In the genomic region with DNA sequence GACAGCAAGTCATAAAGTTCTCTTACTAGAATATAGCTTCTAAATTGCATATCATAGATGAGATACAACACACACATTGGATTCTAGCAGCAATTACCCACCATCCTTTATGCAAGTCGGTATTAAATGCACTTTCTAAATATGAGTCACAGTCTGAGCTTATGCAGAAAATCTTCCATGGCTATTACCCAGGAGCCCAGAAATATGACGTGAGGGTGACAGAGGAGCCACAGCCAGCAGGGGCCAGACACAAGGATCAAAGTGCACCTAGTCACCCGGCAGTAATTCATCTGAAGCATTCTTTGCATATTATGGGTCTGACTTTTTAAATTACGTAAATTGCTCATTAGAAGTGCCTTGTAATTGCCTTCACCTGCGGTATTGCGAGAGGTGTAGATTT, we compare ENCODE assay signal across 12 cellular contexts.
DNase-seq lines count a peak whose midpoint lies in the region; ATAC-seq and TF ChIP-seq lines count a peak whose summit lies in the region.
"Had no signal": no experiment of that assay in that cellular context is flagged by ENCODE, and none has a peak within 500 bp of the region (broad histone marks: within the 10 kb centered on the region; RNA-seq: fewer than 3 reads in every experiment).

No MANE protein-coding gene starts in this region.

- POLR2A ChIA-PET in Caco-2 (lab: Charles Lee): interaction anchor here (0.6 kb wide), 1 partner anchor 20 kb away, joined by 3 read pairs; no protein-coding TSS in a partner anchor
- POLR2A ChIA-PET in naive thymus-derived CD4-positive, alpha-beta T cell (lab: Charles Lee): no interaction called here

- no peaks in the 10 kb centered on the region for H3K4me1 Mint-ChIP-seq in Caco-2 (ENCODE audit: low read depth, unreplicated experiment)
- no peaks in the 10 kb centered on the region for H3K4me1 Mint-ChIP-seq in natural killer cell
- H3K4me1 Mint-ChIP-seq in naive thymus-derived CD4-positive, alpha-beta T cell: no peaks in the 10 kb centered on the region

- no peaks in the 10 kb centered on the region for H3K9me3 ChIP-seq in Caco-2
- H3K9me3 ChIP-seq in MG63: peaks cover 27% of the 10 kb centered on the region
- H3K9me3 ChIP-seq in colonic mucosa: no peaks in the 10 kb centered on the region
- H3K9me3 ChIP-seq in mucosa of descending colon: peaks cover 4% of the 10 kb centered on the region
- H3K9me3 ChIP-seq in naive thymus-derived CD4-positive, alpha-beta T cell (ENCODE audit: control insufficient read depth in 2 of 3, low read length in 3 of 3): no peaks in the 10 kb centered on the region
- H3K9me3 ChIP-seq: neutrophil had no signal

- no peaks in the 10 kb centered on the region for H3K36me3 ChIP-seq in Caco-2 (ENCODE audit: control insufficient read depth, insufficient read depth, low read length)
- H3K36me3 ChIP-seq in MG63: no peaks in the 10 kb centered on the region; the same call in 1 of the 2 replicates
- H3K36me3 ChIP-seq in colonic mucosa: no peaks in the 10 kb centered on the region
- H3K36me3 ChIP-seq in mucosa of descending colon (ENCODE audit: low read depth): no peaks in the 10 kb centered on the region
- no peaks in the 10 kb centered on the region for H3K36me3 ChIP-seq in naive thymus-derived CD4-positive, alpha-beta T cell (ENCODE audit: control insufficient read depth in 2 of 3, insufficient read depth in 3 of 3, low read length in 3 of 3)
- H3K36me3 ChIP-seq: heart right ventricle, neutrophil had no signal

- H3K4me3 ChIP-seq in Caco-2 (ENCODE audit: low read depth, low read length): no peak overlapping the region
- no peak overlapping the region for H3K4me3 ChIP-seq in MG63
- H3K4me3 ChIP-seq in colonic mucosa: no peak overlapping the region
- H3K4me3 ChIP-seq in mucosa of descending colon: no peak overlapping the region
- H3K4me3 ChIP-seq in naive thymus-derived CD4-positive, alpha-beta T cell (ENCODE audit: low read length): no peak overlapping the region
- H3K4me3 ChIP-seq: heart right ventricle had no signal

- peak overlapping the region; percentile 15 for H3K27ac ChIP-seq in colonic mucosa
- no peak overlapping the region for H3K27ac ChIP-seq in naive thymus-derived CD4-positive, alpha-beta T cell (ENCODE audit: low read depth, low read length)
- H3K27ac ChIP-seq: neutrophil had no signal

- peak overlapping the region; percentile 28 for H3K27ac Mint-ChIP-seq in Caco-2 (ENCODE audit: unreplicated experiment)
- no peak overlapping the region for H3K27ac Mint-ChIP-seq in natural killer cell
- H3K27ac Mint-ChIP-seq in naive thymus-derived CD4-positive, alpha-beta T cell: no peak overlapping the region

- no peaks in the 10 kb centered on the region for H3K27me3 Mint-ChIP-seq in Caco-2 (ENCODE audit: insufficient read depth, unreplicated experiment)
- peaks cover 25 to 65% of the 10 kb centered on the region in 2 donors for H3K27me3 Mint-ChIP-seq in natural killer cell (ENCODE audit: low read depth in 2 of 2)
- H3K27me3 Mint-ChIP-seq in naive thymus-derived CD4-positive, alpha-beta T cell: peaks cover 1 to 41% (median 28%) of the 10 kb centered on the region in 5 donors

- CTCF ChIA-PET in Caco-2 (lab: Charles Lee): no interaction called here
- CTCF ChIA-PET in naive thymus-derived CD4-positive, alpha-beta T cell (lab: Charles Lee): no interaction called here

- H3K4me3 Mint-ChIP-seq in Caco-2 (ENCODE audit: unreplicated experiment) (no peak overlapping the region), natural killer cell (no peak overlapping the region)
- no peak overlapping the region for H3K4me3 Mint-ChIP-seq in naive thymus-derived CD4-positive, alpha-beta T cell

- TF ChIP-seq CTCF in Caco-2 (IDR thresholded peaks at IDR 0.05; ENCODE audit: insufficient read depth in 1 of 2, low read depth in 1 of 2, low read length in 1 of 2, severe bottlenecking in 1 of 2, unreplicated experiment in 1 of 2) (no peak), colonic mucosa (IDR thresholded peaks at IDR 0.05) (no peak), mucosa of descending colon (IDR thresholded peaks at IDR 0.05) (no peak), natural killer cell (IDR thresholded peaks at IDR 0.05) (no peak)

- no peak overlapping the region for H3K9ac ChIP-seq in colonic mucosa (ENCODE audit: low read depth in 2 of 2, low read length in 2 of 2)

- H3K27me3 ChIP-seq in Caco-2 (replicated peaks; ENCODE audit: control insufficient read depth, insufficient read depth, low read length): no peaks in the 10 kb centered on the region
- no peaks in the 10 kb centered on the region for H3K27me3 ChIP-seq in MG63
- no peaks in the 10 kb centered on the region for H3K27me3 ChIP-seq in colonic mucosa
- no peaks in the 10 kb centered on the region for H3K27me3 ChIP-seq in naive thymus-derived CD4-positive, alpha-beta T cell (ENCODE audit: control insufficient read depth in 2 of 2, insufficient read depth in 2 of 2, low read length in 2 of 2)
- H3K27me3 ChIP-seq: heart right ventricle had no signal

- H3K36me3 Mint-ChIP-seq in Caco-2 (ENCODE audit: insufficient read depth, unreplicated experiment) (no peaks in the 10 kb centered on the region), natural killer cell (no peaks in the 10 kb centered on the region)
- H3K36me3 Mint-ChIP-seq in naive thymus-derived CD4-positive, alpha-beta T cell: no peaks in the 10 kb centered on the region

- DNase-seq in Caco-2 (peak; percentile 19 to 48), MG63 (peak; percentile 85), colonic mucosa (peak; percentile 26), mucosa of descending colon (peak in 1 of 3 donors; percentile 43), natural killer cell (no peak), SKM-1 (lab: John Stamatoyannopoulos, UW; ENCODE audit: unreplicated experiment) (no peak), NCI-H1105 (lab: John Stamatoyannopoulos, UW) (no peak)
- no peak for DNase-seq in naive thymus-derived CD4-positive, alpha-beta T cell
- DNase-seq: activated CD4-positive, alpha-beta T cell treated with anti-CD3 and anti-CD28 coated beads, Interleukin-2, amount 50 U/mL, for 4 hours; heart right ventricle; NCI-H1930 had no signal

- H3K4me1 ChIP-seq in Caco-2 (peaks cover 10% of the 10 kb centered on the region), colonic mucosa (no peaks in the 10 kb centered on the region), mucosa of descending colon (ENCODE audit: low read depth) (peaks cover 13% of the 10 kb centered on the region)
- H3K4me1 ChIP-seq in naive thymus-derived CD4-positive, alpha-beta T cell (ENCODE audit: control insufficient read depth in 2 of 2, insufficient read depth in 2 of 2, low read length in 2 of 2): no peaks in the 10 kb centered on the region

- ATAC-seq in mucosa of descending colon: peak; percentile 86
- no peak for ATAC-seq in natural killer cell
- no peak for ATAC-seq in naive thymus-derived CD4-positive, alpha-beta T cell
- ATAC-seq: heart right ventricle had no signal

- H3K9me3 Mint-ChIP-seq in Caco-2 (ENCODE audit: unreplicated experiment) (no peaks in the 10 kb centered on the region), natural killer cell (no peaks in the 10 kb centered on the region)
- H3K9me3 Mint-ChIP-seq in naive thymus-derived CD4-positive, alpha-beta T cell: peaks cover 0 to 9% (median 2%) of the 10 kb centered on the region in 11 donors

- intact Hi-C loops in Caco-2 (cut with micrococcal nuclease; ENCODE audit: unreplicated experiment) (no loop called here), colonic mucosa (cut with DNase I) (no loop called here), mucosa of descending colon (cut with DNase I, micrococcal nuclease) (no loop called here), natural killer cell (cut with micrococcal nuclease) (no loop called here)
- intact Hi-C loops in naive thymus-derived CD4-positive, alpha-beta T cell (cut with micrococcal nuclease): no loop called here

- no TSS peak for BruUV-seq in Caco-2 (replicated peaks; lab: Mats Ljungman, UMichigan)

Comparison
In these comparisons a context has a peak if more than half of its experiments do, and no peak if none do; other contexts are left out.
1. DNase-seq: peak in Caco-2 (2 of 2), MG63 (single experiment) and colonic mucosa (single experiment); none in natural killer cell (single experiment), SKM-1 (single experiment), NCI-H1105 (single experiment) and naive thymus-derived CD4-positive, alpha-beta T cell (0 of 9).